In genomic region chr3:53846851-53847155, GRCh38 we compare ENCODE assay signal across 9 cellular contexts. TPM values are rescaled to one million over a fixed set of nuclear protein-coding genes. Genes with fewer than 3 reads are reported as not detected.
DNase-seq lines count a peak whose midpoint lies in the region; ATAC-seq and TF ChIP-seq lines count a peak whose summit lies in the region.
"Had no signal": no experiment of that assay in that cellular context is flagged by ENCODE, and none has a peak within 500 bp of the region (broad histone marks: within the 10 kb centered on the region; RNA-seq: fewer than 3 reads in every experiment).

No MANE protein-coding gene starts in this region.

- H3K36me3 ChIP-seq in adipocyte (ENCODE audit: control insufficient read depth, insufficient read depth, low read length, severe bottlenecking) (no peaks in the 10 kb centered on the region), lower lobe of right lung (no peaks in the 10 kb centered on the region)
- H3K36me3 ChIP-seq: BE2C had no signal

- H3K27ac Mint-ChIP-seq in activated CD8-positive, alpha-beta memory T cell treated with anti-CD3 and anti-CD28 coated beads, Interleukin-2, amount 10 ng/mL, durations not matched to agents 7 days and 5 days = no peak overlapping the region

- H3K4me3 Mint-ChIP-seq in activated CD8-positive, alpha-beta memory T cell treated with anti-CD3 and anti-CD28 coated beads, Interleukin-2, amount 10 ng/mL, durations not matched to agents 7 days and 5 days = peak overlapping the region; percentile 29

- peaks cover 6% of the 10 kb centered on the region for H3K4me1 Mint-ChIP-seq in activated CD8-positive, alpha-beta memory T cell treated with anti-CD3 and anti-CD28 coated beads, Interleukin-2, amount 10 ng/mL, durations not matched to agents 7 days and 5 days

- H3K9ac ChIP-seq in adipocyte (ENCODE audit: low read length) = no peak overlapping the region

- H3K27me3 ChIP-seq in adipocyte (replicated peaks; ENCODE audit: control insufficient read depth, insufficient read depth, low read length) = peaks cover 8% of the 10 kb centered on the region
- H3K27me3 ChIP-seq in lower lobe of right lung (ENCODE audit: low read depth) = peaks cover 28% of the 10 kb centered on the region

- intact Hi-C loops in lower lobe of right lung (cut with DNase I) = no loop called here

- no peak for DNase-seq in activated CD8-positive, alpha-beta memory T cell treated with anti-CD3 and anti-CD28 coated beads, Interleukin-2, amount 10 ng/mL, durations not matched to agents 7 days and 5 days
- DNase-seq in activated CD8-positive, alpha-beta memory T cell treated with anti-CD3 and anti-CD28 coated beads, Interleukin-2, amount 50 U/mL, for 4 hours = no peak
- no peak for DNase-seq in adipocyte (ENCODE audit: low read depth)
- DNase-seq in lower lobe of right lung = no peak
- no peak for DNase-seq in G401 (ENCODE audit: low spot score)
- no peak for DNase-seq in GOT3 (lab: John Stamatoyannopoulos, UW)

- H3K27ac ChIP-seq in lower lobe of right lung = no peak overlapping the region
- H3K27ac ChIP-seq in temporal lobe (ENCODE audit: low read depth, low read length) = peak overlapping the region; percentile 90

- in situ Hi-C loops in G401 (cut with HindIII; ENCODE audit: low sequenced_read_pairs) = no loop called here

- no peak for ATAC-seq in activated CD8-positive, alpha-beta memory T cell treated with anti-CD3 and anti-CD28 coated beads, Interleukin-2, amount 10 ng/mL, durations not matched to agents 7 days and 5 days
- ATAC-seq in lower lobe of right lung (no peak), HG03039 (IDR thresholded peaks at IDR 0.05; ENCODE audit: unreplicated experiment) (no peak)

- peak overlapping the region; percentile 82 for H3K4me3 ChIP-seq in adipocyte (ENCODE audit: low read length)
- H3K4me3 ChIP-seq in lower lobe of right lung = peak overlapping the region; percentile 74

- CTCF ChIA-PET in activated CD8-positive, alpha-beta memory T cell treated with anti-CD3 and anti-CD28 coated beads, Interleukin-2, amount 10 ng/mL, durations not matched to agents 7 days and 5 days (lab: Charles Lee) = no interaction called here

- H3K4me1 ChIP-seq in adipocyte (ENCODE audit: control insufficient read depth, insufficient read depth, low read length) = peaks cover 5% of the 10 kb centered on the region
- peaks cover 36% of the 10 kb centered on the region for H3K4me1 ChIP-seq in lower lobe of right lung
- H3K4me1 ChIP-seq: BE2C had no signal

- no peaks in the 10 kb centered on the region for H3K36me3 Mint-ChIP-seq in activated CD8-positive, alpha-beta memory T cell treated with anti-CD3 and anti-CD28 coated beads, Interleukin-2, amount 10 ng/mL, durations not matched to agents 7 days and 5 days

- no peaks in the 10 kb centered on the region for H3K9me3 Mint-ChIP-seq in activated CD8-positive, alpha-beta memory T cell treated with anti-CD3 and anti-CD28 coated beads, Interleukin-2, amount 10 ng/mL, durations not matched to agents 7 days and 5 days (ENCODE audit: low read depth)

- no peaks in the 10 kb centered on the region for H3K9me3 ChIP-seq in adipocyte (ENCODE audit: control insufficient read depth, low read length)
- no peaks in the 10 kb centered on the region for H3K9me3 ChIP-seq in lower lobe of right lung
- H3K9me3 ChIP-seq: BE2C had no signal

- peaks cover 65% of the 10 kb centered on the region for H3K27me3 Mint-ChIP-seq in activated CD8-positive, alpha-beta memory T cell treated with anti-CD3 and anti-CD28 coated beads, Interleukin-2, amount 10 ng/mL, durations not matched to agents 7 days and 5 days

- no peak for TF ChIP-seq CTCF in lower lobe of right lung (IDR thresholded peaks at IDR 0.05)

RNA-seq across cellular contexts. Expression of gene IL17RB, which starts 0.4 kb away (rescaled TPM):
- 1 to 10 TPM; 2.4 to 7.0 TPM for total RNA-seq in activated CD8-positive, alpha-beta memory T cell treated with anti-CD3 and anti-CD28 coated beads, Interleukin-2, amount 10 ng/mL, durations not matched to agents 7 days and 5 days
- 18.4 TPM for total RNA-seq in lower lobe of right lung
- total RNA-seq in temporal lobe = 2.2 TPM
- total RNA-seq in G401 (2014; rRNA removed; shearing (Covaris generic)) = 0.12 and 0.54 TPM in 2 replicates

RNA-seq across cellular contexts. Expression of gene CHDH, which starts 0.6 kb away (rescaled TPM):
- total RNA-seq in activated CD8-positive, alpha-beta memory T cell treated with anti-CD3 and anti-CD28 coated beads, Interleukin-2, amount 10 ng/mL, durations not matched to agents 7 days and 5 days = 1 to 10 TPM in 1 of 2 experiments, under 1 TPM in 1; 0.53 to 1.0 TPM
- total RNA-seq in lower lobe of right lung = 17.3 TPM
- total RNA-seq in temporal lobe = 1.2 TPM
- total RNA-seq in G401 (2014; rRNA removed; shearing (Covaris generic)) = 5.6 and 7.9 TPM in 2 replicates

RNA-seq across cellular contexts. Expression of gene ACTR8, which starts 35.1 kb away (rescaled TPM):
- 10 to 100 TPM; 28.9 to 42.2 TPM for total RNA-seq in activated CD8-positive, alpha-beta memory T cell treated with anti-CD3 and anti-CD28 coated beads, Interleukin-2, amount 10 ng/mL, durations not matched to agents 7 days and 5 days
- total RNA-seq in lower lobe of right lung (26.0 TPM), temporal lobe (55.6 TPM)
- 26.3 and 41.7 TPM in 2 replicates for total RNA-seq in G401 (2014; rRNA removed; shearing (Covaris generic))

RNA-seq across cellular contexts. Expression of gene SELENOK, which starts 44.9 kb away (rescaled TPM):
- total RNA-seq in activated CD8-positive, alpha-beta memory T cell treated with anti-CD3 and anti-CD28 coated beads, Interleukin-2, amount 10 ng/mL, durations not matched to agents 7 days and 5 days = 10 to 100 TPM; 56.5 to 60.0 TPM
- total RNA-seq in lower lobe of right lung = 38.7 TPM
- total RNA-seq in temporal lobe = 21.4 TPM
- total RNA-seq in G401 (2014; rRNA removed; shearing (Covaris generic)) = 45.9 and 68.5 TPM in 2 replicates
